Comparison of ENCODE assay signal across 28 cellular contexts in genomic region chr16:53609536-53609935, GRCh38.
"Had no signal": no experiment of that assay in that cellular context is flagged by ENCODE, and none has a peak within 500 bp of the region (broad histone marks: within the 10 kb centered on the region; RNA-seq: fewer than 3 reads in every experiment).

No MANE protein-coding gene starts in this region.

- H3K27me3 Mint-ChIP-seq: naive thymus-derived CD4-positive, alpha-beta T cell; natural killer cell treated with Interleukin-12 subunit alpha and Interleukin-12 subunit beta and Interleukin-15 and Interleukin-18, amount 100 ng/mL, for 72 hours; stimulated activated naive B cell treated with anti-CD40 and anti-IgM and Interleukin-4, amounts not matched to agents 10 μg/mL and 1 μg/mL and 100 μg/mL, for 72 hours had no signal

- H3K9me3 Mint-ChIP-seq: naive thymus-derived CD4-positive, alpha-beta T cell; natural killer cell treated with Interleukin-12 subunit alpha and Interleukin-12 subunit beta and Interleukin-15 and Interleukin-18, amount 100 ng/mL, for 72 hours; neural progenitor cell; stimulated activated naive B cell treated with anti-CD40 and anti-IgM and Interleukin-4, amounts not matched to agents 10 μg/mL and 1 μg/mL and 100 μg/mL, for 72 hours had no signal

- H3K4me3 Mint-ChIP-seq: naive thymus-derived CD4-positive, alpha-beta T cell; natural killer cell treated with Interleukin-12 subunit alpha and Interleukin-12 subunit beta and Interleukin-15 and Interleukin-18, amount 100 ng/mL, for 72 hours; neural progenitor cell; stimulated activated naive B cell treated with anti-CD40 and anti-IgM and Interleukin-4, amounts not matched to agents 10 μg/mL and 1 μg/mL and 100 μg/mL, for 72 hours had no signal

- H3K79me2 ChIP-seq: hepatocyte, parathyroid adenoma had no signal

- H3K4me1 Mint-ChIP-seq: neural progenitor cell; stimulated activated naive B cell treated with anti-CD40 and anti-IgM and Interleukin-4, amounts not matched to agents 10 μg/mL and 1 μg/mL and 100 μg/mL, for 72 hours had no signal

- ATAC-seq: left lobe of liver; lower lobe of right lung; mucosa of descending colon; naive thymus-derived CD4-positive, alpha-beta T cell; natural killer cell treated with Interleukin-12 subunit alpha and Interleukin-12 subunit beta and Interleukin-15 and Interleukin-18, amount 100 ng/mL, for 72 hours; right lobe of liver; stimulated activated naive B cell treated with anti-CD40 and anti-IgM and Interleukin-4, amounts not matched to agents 10 μg/mL and 1 μg/mL and 100 μg/mL, for 72 hours; stimulated activated naive CD8-positive, alpha-beta T cell treated with anti-CD3 and anti-CD28 coated beads, Interleukin-15, Interleukin-2, amounts not matched to agents 100 U/mL and 50 U/mL, for 24 hours had no signal

- DNase-seq: islet precursor cell; lower lobe of right lung; mesendoderm; midbrain; mucosa of descending colon; naive thymus-derived CD4-positive, alpha-beta T cell; occipital lobe; right lobe of liver; stimulated activated CD4-positive, alpha-beta T cell treated with anti-CD3 and anti-CD28 coated beads, Interleukin-12 subunit alpha, Interleukin-12 subunit beta, amount 100 ng/mL, for 4 hours; stimulated activated CD4-positive, alpha-beta T cell treated with anti-CD3 and anti-CD28 coated beads, Interleukin-15, amount 100 ng/mL, for 24 hours; stimulated activated CD4-positive, alpha-beta T cell treated with anti-CD3 and anti-CD28 coated beads, Interleukin-2, amount 100 ng/mL, for 24 hours; stimulated activated CD4-positive, alpha-beta T cell treated with anti-CD3 and anti-CD28 coated beads, Interleukin-4, amount 100 ng/mL, for 1 hour; stimulated activated naive B cell treated with anti-CD40 and anti-IgM and Interleukin-4, amounts not matched to agents 10 μg/mL and 1 μg/mL and 100 μg/mL, for 72 hours; stimulated activated naive CD8-positive, alpha-beta T cell treated with anti-CD3 and anti-CD28 coated beads, Interleukin-15, Interleukin-2, amounts not matched to agents 100 U/mL and 50 U/mL, for 24 hours; stomach; testis; transverse colon; upper lobe of left lung had no signal

- H3K27me3 ChIP-seq: hepatocyte, neural progenitor cell, neutrophil, right atrium auricular region, right lobe of liver, stomach, testis, thyroid gland, transverse colon, upper lobe of left lung, vagina had no signal

- H3K36me3 Mint-ChIP-seq: natural killer cell treated with Interleukin-12 subunit alpha and Interleukin-12 subunit beta and Interleukin-15 and Interleukin-18, amount 100 ng/mL, for 72 hours had no signal

- H3K27ac Mint-ChIP-seq: naive thymus-derived CD4-positive, alpha-beta T cell; natural killer cell treated with Interleukin-12 subunit alpha and Interleukin-12 subunit beta and Interleukin-15 and Interleukin-18, amount 100 ng/mL, for 72 hours; neural progenitor cell; stimulated activated naive B cell treated with anti-CD40 and anti-IgM and Interleukin-4, amounts not matched to agents 10 μg/mL and 1 μg/mL and 100 μg/mL, for 72 hours had no signal

- H3K36me3 ChIP-seq: lower lobe of right lung, neural progenitor cell, neutrophil, right atrium auricular region, right lobe of liver, thyroid gland, transverse colon, upper lobe of left lung, vagina had no signal

- H3K4me3 ChIP-seq: hepatocyte, lower lobe of right lung, mucosa of descending colon, neural progenitor cell, right atrium auricular region, right lobe of liver, skin epidermis, stomach, testis, thyroid gland, transverse colon, upper lobe of left lung, vagina had no signal

- H3K4me2 ChIP-seq: hepatocyte, neural progenitor cell had no signal

- H3K27ac ChIP-seq: hepatocyte, lower lobe of right lung, neural progenitor cell, neutrophil, parathyroid adenoma, right atrium auricular region, right lobe of liver, skin epidermis, stomach, testis, thyroid gland, transverse colon, upper lobe of left lung, vagina had no signal

- H3K9me3 ChIP-seq: lower lobe of right lung, mucosa of descending colon, neutrophil, right atrium auricular region, right lobe of liver, stomach, testis, thyroid gland, transverse colon, upper lobe of left lung, vagina had no signal

- H3K9ac ChIP-seq: neural progenitor cell, parathyroid adenoma had no signal

- H2AFZ ChIP-seq: hepatocyte, neural progenitor cell, parathyroid adenoma had no signal

- H3K4me1 ChIP-seq: lower lobe of right lung, parathyroid adenoma, right atrium auricular region, right lobe of liver, stomach, testis, thyroid gland, upper lobe of left lung, vagina had no signal
